Comparison of ENCODE assay signal across 1 cellular context in genomic region chr5:27217160-27217956, GRCh38.
A peak's percentile ranks its signal among the peaks of the same experiment; 100 is the strongest.
TF ChIP-seq lines count a peak whose summit lies in the region.

No MANE protein-coding gene starts in this region.

TF ChIP-seq in K562, 482 proteins besides CTCF, POLR2A, EP300 and RAD21 (continues in another document):
- TF ChIP-seq TAF7 (tag; IDR thresholded peaks at IDR 0.05) = peak; percentile 76
- 0 out of 2 replicates have a peak, but pooled peaks have one; percentile 42 for TF ChIP-seq ZNF695 (CRISPR knock-in tag; IDR thresholded peaks at IDR 0.05)
- peak; percentile 81 for TF ChIP-seq TAF9B (IDR thresholded peaks at IDR 0.05; ENCODE audit: partially characterized antibody)
- no peak for TF ChIP-seq TRIM24 (IDR thresholded peaks at IDR 0.05)
- peak; percentile 97 for TF ChIP-seq TBP (optimal IDR thresholded peaks at IDR 0.05; ENCODE audit: low read depth, low read length)
- no peak for TF ChIP-seq ATF1 (CRISPR knock-in tag; IDR thresholded peaks at IDR 0.05)
- TF ChIP-seq ATF1 (tag; IDR thresholded peaks at IDR 0.05) = 0 out of 2 replicates have a peak, but pooled peaks have one; percentile 32
- no peak for TF ChIP-seq ZNF146 (CRISPR knock-in tag; IDR thresholded peaks at IDR 0.05; ENCODE audit: unreplicated experiment)
- TF ChIP-seq RCOR1 (IDR thresholded peaks at IDR 0.05; ENCODE audit: borderline replicate concordance in 1 of 2, low read depth in 2 of 2, low read length in 2 of 2) = 0 out of 4 replicates have a peak, but pooled peaks of 1 of the 2 experiments have one; percentile 16
- TF ChIP-seq SIN3A (IDR thresholded peaks at IDR 0.05; ENCODE audit: borderline replicate concordance in 2 of 2, control insufficient read depth in 1 of 2, low read depth in 2 of 2, low read length in 2 of 2) = peak; percentile 42 to 81; a peak in 2 of 4 replicates
- TF ChIP-seq MBD2 (IDR thresholded peaks at IDR 0.05; ENCODE audit: borderline replicate concordance, low read depth) = peak; percentile 64; the same call in 1 of the 2 replicates
- TF ChIP-seq GTF2A2 (tag; IDR thresholded peaks at IDR 0.05) = 0 out of 2 replicates have a peak, but pooled peaks have one; percentile 65
- no peak for TF ChIP-seq TEAD1 (CRISPR knock-in tag; IDR thresholded peaks at IDR 0.05)
- TF ChIP-seq HDAC1 (IDR thresholded peaks at IDR 0.05) = 0 out of 4 replicates have a peak, but pooled peaks of 1 of the 2 experiments have one; percentile 40
- TF ChIP-seq, protein P1, sequence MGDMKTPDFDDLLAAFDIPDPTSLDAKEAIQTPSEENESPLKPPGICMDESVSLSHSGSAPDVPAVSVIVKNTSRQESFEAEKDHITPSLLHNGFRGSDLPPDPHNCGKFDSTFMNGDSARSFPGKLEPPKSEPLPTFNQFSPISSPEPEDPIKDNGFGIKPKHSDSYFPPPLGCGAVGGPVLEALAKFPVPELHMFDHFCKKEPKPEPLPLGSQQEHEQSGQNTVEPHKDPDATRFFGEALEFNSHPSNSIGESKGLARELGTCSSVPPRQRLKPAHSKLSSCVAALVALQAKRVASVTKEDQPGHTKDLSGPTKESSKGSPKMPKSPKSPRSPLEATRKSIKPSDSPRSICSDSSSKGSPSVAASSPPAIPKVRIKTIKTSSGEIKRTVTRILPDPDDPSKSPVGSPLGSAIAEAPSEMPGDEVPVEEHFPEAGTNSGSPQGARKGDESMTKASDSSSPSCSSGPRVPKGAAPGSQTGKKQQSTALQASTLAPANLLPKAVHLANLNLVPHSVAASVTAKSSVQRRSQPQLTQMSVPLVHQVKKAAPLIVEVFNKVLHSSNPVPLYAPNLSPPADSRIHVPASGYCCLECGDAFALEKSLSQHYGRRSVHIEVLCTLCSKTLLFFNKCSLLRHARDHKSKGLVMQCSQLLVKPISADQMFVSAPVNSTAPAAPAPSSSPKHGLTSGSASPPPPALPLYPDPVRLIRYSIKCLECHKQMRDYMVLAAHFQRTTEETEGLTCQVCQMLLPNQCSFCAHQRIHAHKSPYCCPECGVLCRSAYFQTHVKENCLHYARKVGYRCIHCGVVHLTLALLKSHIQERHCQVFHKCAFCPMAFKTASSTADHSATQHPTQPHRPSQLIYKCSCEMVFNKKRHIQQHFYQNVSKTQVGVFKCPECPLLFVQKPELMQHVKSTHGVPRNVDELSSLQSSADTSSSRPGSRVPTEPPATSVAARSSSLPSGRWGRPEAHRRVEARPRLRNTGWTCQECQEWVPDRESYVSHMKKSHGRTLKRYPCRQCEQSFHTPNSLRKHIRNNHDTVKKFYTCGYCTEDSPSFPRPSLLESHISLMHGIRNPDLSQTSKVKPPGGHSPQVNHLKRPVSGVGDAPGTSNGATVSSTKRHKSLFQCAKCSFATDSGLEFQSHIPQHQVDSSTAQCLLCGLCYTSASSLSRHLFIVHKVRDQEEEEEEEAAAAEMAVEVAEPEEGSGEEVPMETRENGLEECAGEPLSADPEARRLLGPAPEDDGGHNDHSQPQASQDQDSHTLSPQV (IDR thresholded peaks at IDR 0.05) = no peak
- TF ChIP-seq AFF1 (IDR thresholded peaks at IDR 0.05; ENCODE audit: low read depth in 1 of 2, partially characterized antibody in 2 of 2) = peak; percentile 26 to 30
- TF ChIP-seq, protein P2, sequence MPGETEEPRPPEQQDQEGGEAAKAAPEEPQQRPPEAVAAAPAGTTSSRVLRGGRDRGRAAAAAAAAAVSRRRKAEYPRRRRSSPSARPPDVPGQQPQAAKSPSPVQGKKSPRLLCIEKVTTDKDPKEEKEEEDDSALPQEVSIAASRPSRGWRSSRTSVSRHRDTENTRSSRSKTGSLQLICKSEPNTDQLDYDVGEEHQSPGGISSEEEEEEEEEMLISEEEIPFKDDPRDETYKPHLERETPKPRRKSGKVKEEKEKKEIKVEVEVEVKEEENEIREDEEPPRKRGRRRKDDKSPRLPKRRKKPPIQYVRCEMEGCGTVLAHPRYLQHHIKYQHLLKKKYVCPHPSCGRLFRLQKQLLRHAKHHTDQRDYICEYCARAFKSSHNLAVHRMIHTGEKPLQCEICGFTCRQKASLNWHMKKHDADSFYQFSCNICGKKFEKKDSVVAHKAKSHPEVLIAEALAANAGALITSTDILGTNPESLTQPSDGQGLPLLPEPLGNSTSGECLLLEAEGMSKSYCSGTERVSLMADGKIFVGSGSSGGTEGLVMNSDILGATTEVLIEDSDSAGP (CRISPR knock-in tag; IDR thresholded peaks at IDR 0.05) = peak; percentile 72; the same call in 1 of the 2 replicates
- TF ChIP-seq MTA3 (IDR thresholded peaks at IDR 0.05; ENCODE audit: borderline replicate concordance) = peak; percentile 95
- peak; percentile 97 for TF ChIP-seq POLR2AphosphoS5 (IDR thresholded peaks at IDR 0.05; ENCODE audit: control insufficient read depth, insufficient read depth, low read depth, low read length)
- TF ChIP-seq, protein P3, sequence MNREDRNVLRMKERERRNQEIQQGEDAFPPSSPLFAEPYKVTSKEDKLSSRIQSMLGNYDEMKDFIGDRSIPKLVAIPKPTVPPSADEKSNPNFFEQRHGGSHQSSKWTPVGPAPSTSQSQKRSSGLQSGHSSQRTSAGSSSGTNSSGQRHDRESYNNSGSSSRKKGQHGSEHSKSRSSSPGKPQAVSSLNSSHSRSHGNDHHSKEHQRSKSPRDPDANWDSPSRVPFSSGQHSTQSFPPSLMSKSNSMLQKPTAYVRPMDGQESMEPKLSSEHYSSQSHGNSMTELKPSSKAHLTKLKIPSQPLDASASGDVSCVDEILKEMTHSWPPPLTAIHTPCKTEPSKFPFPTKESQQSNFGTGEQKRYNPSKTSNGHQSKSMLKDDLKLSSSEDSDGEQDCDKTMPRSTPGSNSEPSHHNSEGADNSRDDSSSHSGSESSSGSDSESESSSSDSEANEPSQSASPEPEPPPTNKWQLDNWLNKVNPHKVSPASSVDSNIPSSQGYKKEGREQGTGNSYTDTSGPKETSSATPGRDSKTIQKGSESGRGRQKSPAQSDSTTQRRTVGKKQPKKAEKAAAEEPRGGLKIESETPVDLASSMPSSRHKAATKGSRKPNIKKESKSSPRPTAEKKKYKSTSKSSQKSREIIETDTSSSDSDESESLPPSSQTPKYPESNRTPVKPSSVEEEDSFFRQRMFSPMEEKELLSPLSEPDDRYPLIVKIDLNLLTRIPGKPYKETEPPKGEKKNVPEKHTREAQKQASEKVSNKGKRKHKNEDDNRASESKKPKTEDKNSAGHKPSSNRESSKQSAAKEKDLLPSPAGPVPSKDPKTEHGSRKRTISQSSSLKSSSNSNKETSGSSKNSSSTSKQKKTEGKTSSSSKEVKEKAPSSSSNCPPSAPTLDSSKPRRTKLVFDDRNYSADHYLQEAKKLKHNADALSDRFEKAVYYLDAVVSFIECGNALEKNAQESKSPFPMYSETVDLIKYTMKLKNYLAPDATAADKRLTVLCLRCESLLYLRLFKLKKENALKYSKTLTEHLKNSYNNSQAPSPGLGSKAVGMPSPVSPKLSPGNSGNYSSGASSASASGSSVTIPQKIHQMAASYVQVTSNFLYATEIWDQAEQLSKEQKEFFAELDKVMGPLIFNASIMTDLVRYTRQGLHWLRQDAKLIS (CRISPR knock-in tag; IDR thresholded peaks at IDR 0.05) = peak; percentile 86
- peak; percentile 93 for TF ChIP-seq POLR2B (IDR thresholded peaks at IDR 0.05; ENCODE audit: low read depth, partially characterized antibody)
- TF ChIP-seq MAZ (CRISPR knock-in tag; conservative IDR thresholded peaks at IDR 0.05 in 1 of 2, IDR thresholded peaks at IDR 0.05 in 1 of 2) = peak; percentile 21 to 53; a peak in 1 of 4 replicates
- no peak for TF ChIP-seq PCBP1 (IDR thresholded peaks at IDR 0.05; ENCODE audit: low read depth, low read length, poor library complexity, severe bottlenecking)
- TF ChIP-seq ZBTB7A (IDR thresholded peaks at IDR 0.05; ENCODE audit: borderline replicate concordance, control insufficient read depth, low read depth, low read length) = peak; percentile 78
- TF ChIP-seq CHD4 (IDR thresholded peaks at IDR 0.05; ENCODE audit: insufficient read depth, insufficient replicate concordance, low read depth, low read length, poor library complexity, severe bottlenecking) = no peak
- 0 out of 2 replicates have a peak, but pooled peaks have one; percentile 36 for TF ChIP-seq VEZF1 (CRISPR knock-in tag; IDR thresholded peaks at IDR 0.05)
- peak; percentile 90 for TF ChIP-seq PML (IDR thresholded peaks at IDR 0.05; ENCODE audit: low read length)
- peak; percentile 41; the same call in 1 of the 2 replicates for TF ChIP-seq MXI1 (IDR thresholded peaks at IDR 0.05; ENCODE audit: low read depth, low read length)
- TF ChIP-seq, protein P4, sequence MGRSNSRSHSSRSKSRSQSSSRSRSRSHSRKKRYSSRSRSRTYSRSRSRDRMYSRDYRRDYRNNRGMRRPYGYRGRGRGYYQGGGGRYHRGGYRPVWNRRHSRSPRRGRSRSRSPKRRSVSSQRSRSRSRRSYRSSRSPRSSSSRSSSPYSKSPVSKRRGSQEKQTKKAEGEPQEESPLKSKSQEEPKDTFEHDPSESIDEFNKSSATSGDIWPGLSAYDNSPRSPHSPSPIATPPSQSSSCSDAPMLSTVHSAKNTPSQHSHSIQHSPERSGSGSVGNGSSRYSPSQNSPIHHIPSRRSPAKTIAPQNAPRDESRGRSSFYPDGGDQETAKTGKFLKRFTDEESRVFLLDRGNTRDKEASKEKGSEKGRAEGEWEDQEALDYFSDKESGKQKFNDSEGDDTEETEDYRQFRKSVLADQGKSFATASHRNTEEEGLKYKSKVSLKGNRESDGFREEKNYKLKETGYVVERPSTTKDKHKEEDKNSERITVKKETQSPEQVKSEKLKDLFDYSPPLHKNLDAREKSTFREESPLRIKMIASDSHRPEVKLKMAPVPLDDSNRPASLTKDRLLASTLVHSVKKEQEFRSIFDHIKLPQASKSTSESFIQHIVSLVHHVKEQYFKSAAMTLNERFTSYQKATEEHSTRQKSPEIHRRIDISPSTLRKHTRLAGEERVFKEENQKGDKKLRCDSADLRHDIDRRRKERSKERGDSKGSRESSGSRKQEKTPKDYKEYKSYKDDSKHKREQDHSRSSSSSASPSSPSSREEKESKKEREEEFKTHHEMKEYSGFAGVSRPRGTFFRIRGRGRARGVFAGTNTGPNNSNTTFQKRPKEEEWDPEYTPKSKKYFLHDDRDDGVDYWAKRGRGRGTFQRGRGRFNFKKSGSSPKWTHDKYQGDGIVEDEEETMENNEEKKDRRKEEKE (IDR thresholded peaks at IDR 0.05; ENCODE audit: borderline replicate concordance in 1 of 2, control insufficient read depth in 1 of 2, low read depth in 2 of 2, low read length in 1 of 2) = peak in 1 of 2 experiments; percentile 33; a peak in 1 of 4 replicates
- TF ChIP-seq RBFOX2 (IDR thresholded peaks at IDR 0.05; ENCODE audit: low read depth, low read length) = peak; percentile 85
- no peak for TF ChIP-seq HNRNPH1 (optimal IDR thresholded peaks at IDR 0.05; ENCODE audit: low read depth, low read length)
- TF ChIP-seq POLR2H (tag; IDR thresholded peaks at IDR 0.05; ENCODE audit: low read depth) = peak; percentile 72
- no peak for TF ChIP-seq SRSF3 (IDR thresholded peaks at IDR 0.05; ENCODE audit: insufficient read depth, low read length)
- 0 out of 2 replicates have a peak, but pooled peaks have one; percentile 15 for TF ChIP-seq EGR1 (conservative IDR thresholded peaks at IDR 0.05)
- TF ChIP-seq CBX3 (IDR thresholded peaks at IDR 0.05; ENCODE audit: borderline replicate concordance in 1 of 2, low read length in 2 of 2) = peak in 1 of 2 experiments; percentile 27; a peak in 1 of 3 replicates
